Comparison of ENCODE assay signal across 16 cellular contexts in the genomic region with DNA sequence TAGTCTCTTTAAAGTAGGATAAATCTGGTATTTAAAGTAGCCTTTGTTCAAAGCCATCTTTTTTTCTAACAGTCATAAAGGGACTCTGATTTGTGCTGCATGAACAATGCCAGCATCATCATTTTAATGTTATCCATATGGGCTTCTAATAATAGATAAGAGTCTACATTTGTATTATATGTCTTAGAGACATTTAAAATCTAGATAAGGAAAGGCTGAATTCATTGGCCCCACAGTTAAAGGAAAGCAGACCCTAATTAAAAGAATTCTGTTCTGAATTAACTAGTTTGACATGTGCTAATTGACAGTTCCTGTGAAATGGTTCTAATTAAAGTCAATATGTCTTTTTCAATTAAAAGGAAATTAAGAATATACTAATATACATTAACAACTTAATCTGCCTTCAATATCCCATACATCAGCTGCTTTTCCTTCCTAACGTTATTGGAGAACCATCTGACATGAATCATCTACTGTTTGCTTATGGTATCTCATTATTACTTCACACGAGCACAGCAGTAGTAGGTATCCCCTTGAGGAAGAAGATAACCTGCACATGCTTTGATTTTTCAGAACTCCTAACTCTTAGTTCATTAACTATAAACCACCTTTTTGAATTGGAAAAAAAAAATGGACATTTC.
A peak's percentile ranks its signal among the peaks of the same experiment; 100 is the strongest.
DNase-seq lines count a peak whose midpoint lies in the region; FAIRE-seq and TF ChIP-seq lines count a peak whose summit lies in the region.
"Had no signal": no experiment of that assay in that cellular context is flagged by ENCODE, and none has a peak within 500 bp of the region (broad histone marks: within the 10 kb centered on the region; RNA-seq: fewer than 3 reads in every experiment).

No MANE protein-coding gene starts in this region.

- H3K9me3 ChIP-seq in adipocyte (ENCODE audit: control insufficient read depth, low read length): peaks cover 25% of the 10 kb centered on the region
- peaks cover 0 to 21% of the 10 kb centered on the region in 2 donors for H3K9me3 ChIP-seq in right atrium auricular region

- H3K27me3 ChIP-seq in adipocyte (replicated peaks; ENCODE audit: control insufficient read depth, insufficient read depth, low read length): no peaks in the 10 kb centered on the region
- H3K27me3 ChIP-seq in right atrium auricular region: no peaks in the 10 kb centered on the region

- H3K9ac ChIP-seq in adipocyte (ENCODE audit: low read length): no peak overlapping the region

- H3K27ac ChIP-seq in right atrium auricular region: no peak overlapping the region
- H3K27ac ChIP-seq: A549, PC-9 had no signal

- no peak for FAIRE-seq in GM19239 (lab: Jason Lieb, UNC)
- FAIRE-seq: H1, HTR-8/SVneo, K562 had no signal

- H3K4me3 ChIP-seq in adipocyte (ENCODE audit: low read length) (no peak overlapping the region), fibroblast of the aortic adventitia (ENCODE audit: low read depth, low read length) (no peak overlapping the region), right atrium auricular region (no peak overlapping the region)
- H3K4me3 ChIP-seq: A549, K562, PC-9 had no signal

- H3K36me3 ChIP-seq in adipocyte (ENCODE audit: control insufficient read depth, insufficient read depth, low read length, severe bottlenecking) (no peaks in the 10 kb centered on the region), right atrium auricular region (no peaks in the 10 kb centered on the region)

- no peak for TF ChIP-seq CTCF in fibroblast of the aortic adventitia (IDR thresholded peaks at IDR 0.05; ENCODE audit: insufficient read depth, low read length)
- no peak for TF ChIP-seq CTCF in right atrium auricular region (IDR thresholded peaks at IDR 0.05)

- peak; percentile 12 for DNase-seq in EH (ENCODE audit: low read depth)
- DNase-seq in HuH-7.5 (ENCODE audit: low spot score): peak; percentile 6
- peak; percentile 26 for DNase-seq in adipocyte (ENCODE audit: low read depth)
- DNase-seq in fibroblast of the aortic adventitia (ENCODE audit: low read depth): peak; percentile 55
- DNase-seq in SKM-1 treated with dmso at 0.1 percent for 144 hours (lab: John Stamatoyannopoulos, UW; ENCODE audit: unreplicated experiment): no peak
- no peak for DNase-seq in GM19239 (ENCODE audit: insufficient read length, low spot score)
- no peak for DNase-seq in right atrium auricular region (ENCODE audit: low spot score)
- DNase-seq: C1 segment of cervical spinal cord, NCI-H2029 treated with DMSO at 0.1 percent for 48 hours, NCI-H2171 treated with DMSO at 0.1 percent for 48 hours, NCI-H774, PC-9 had no signal

- H3K4me1 ChIP-seq in adipocyte (ENCODE audit: control insufficient read depth, insufficient read depth, low read length) (no peaks in the 10 kb centered on the region), right atrium auricular region (no peaks in the 10 kb centered on the region)
- H3K4me1 ChIP-seq: A549 had no signal

Comparison
In these comparisons a context has a peak if more than half of its experiments do, and no peak if none do; other contexts are left out.
1. DNase-seq: peak in EH (single experiment), HuH-7.5 (single experiment), adipocyte (single experiment) and fibroblast of the aortic adventitia (single experiment); none in SKM-1 treated with dmso at 0.1 percent for 144 hours (single experiment), GM19239 (single experiment) and right atrium auricular region (single experiment).